In genomic region chr2:73383036-73383435, GRCh38 we compare ENCODE assay signal across 27 cellular contexts.
"Had no signal": no experiment of that assay in that cellular context is flagged by ENCODE, and none has a peak within 500 bp of the region (broad histone marks: within the 10 kb centered on the region; RNA-seq: fewer than 3 reads in every experiment).

No MANE protein-coding gene starts in this region.

- H3K4me3 ChIP-seq: esophagus squamous epithelium, gastrocnemius medialis, heart right ventricle, left lung, lower lobe of right lung, mucosa of descending colon had no signal

- H3K36me3 Mint-ChIP-seq: mesothelial cell of epicardium; naive B cell; naive thymus-derived CD8-positive, alpha-beta T cell had no signal

- H3K27ac ChIP-seq: epithelial cell of prostate, esophagus squamous epithelium, gastrocnemius medialis, heart right ventricle, left lung, lower lobe of right lung had no signal

- H3K27ac Mint-ChIP-seq: dendritic cell treated with granulocyte-macrophage colony-stimulating factor and Interleukin-4, amounts not matched to agents 40 ng/mL and 50 ng/mL, for 4 days; effector memory CD8-positive, alpha-beta T cell; endodermal cell; mesothelial cell of epicardium had no signal

- DNase-seq: cortex of kidney; effector CD8-positive, alpha-beta T cell; effector memory CD8-positive, alpha-beta T cell; endodermal cell; esophagus squamous epithelium; foreskin fibroblast; foreskin melanocyte; gastrocnemius medialis; glutamatergic neuron; head of caudate nucleus; heart right ventricle; hippocampal formation; left cardiac atrium; left lung; left ventricle myocardium superior; lower lobe of right lung; mesenchymal stem cell; mucosa of descending colon; naive B cell; naive thymus-derived CD8-positive, alpha-beta T cell had no signal

- ATAC-seq: effector memory CD8-positive, alpha-beta T cell; esophagus mucosa; gastrocnemius medialis; heart right ventricle; left cardiac atrium; left lung; left ventricle myocardium superior; lower lobe of right lung; mucosa of descending colon; naive thymus-derived CD8-positive, alpha-beta T cell had no signal

- H3K9me3 Mint-ChIP-seq: dendritic cell treated with granulocyte-macrophage colony-stimulating factor and Interleukin-4, amounts not matched to agents 40 ng/mL and 50 ng/mL, for 4 days; effector memory CD8-positive, alpha-beta T cell; endodermal cell; mesothelial cell of epicardium; naive thymus-derived CD8-positive, alpha-beta T cell had no signal

- H3K27me3 ChIP-seq: gastrocnemius medialis had no signal

- FAIRE-seq: endometrium, islet of Langerhans, keratinocyte had no signal

- H3K36me3 ChIP-seq: esophagus squamous epithelium, gastrocnemius medialis, heart right ventricle, left lung, lower lobe of right lung had no signal

- H3K4me3 Mint-ChIP-seq: dendritic cell treated with granulocyte-macrophage colony-stimulating factor and Interleukin-4, amounts not matched to agents 40 ng/mL and 50 ng/mL, for 4 days; effector memory CD8-positive, alpha-beta T cell; endodermal cell; mesothelial cell of epicardium; naive thymus-derived CD8-positive, alpha-beta T cell had no signal

- H3K9me3 ChIP-seq: esophagus squamous epithelium, gastrocnemius medialis, heart right ventricle, left lung, lower lobe of right lung, mucosa of descending colon had no signal
